ENCODE assay signal across 8 cellular contexts in genomic region chr10:78301891-78302738, GRCh38.
DNase-seq lines count a peak whose midpoint lies in the region; ATAC-seq and TF ChIP-seq lines count a peak whose summit lies in the region.

No MANE protein-coding gene starts in this region.

- H3K4me3 ChIP-seq in HEK293 (ENCODE audit: low read depth, low read length), result no peak overlapping the region

- POLR2A ChIA-PET in HEK293 (lab: Yijun Ruan, JAX), result interaction anchor here (1.0 to 1.4 kb wide), 3 partner anchors 35 to 103 kb away, joined by 3 read pairs; no protein-coding TSS in a partner anchor

- in situ Hi-C loops in ACHN (cut with HindIII; ENCODE audit: low pct_ligation_motif_present, low pct_unique_long_range_greater_than_20kb, low sequenced_read_pairs), result no loop called here

- peak overlapping the region; percentile 77 for H3K27ac Mint-ChIP-seq in activated T-cell treated with anti-CD3 and anti-CD28 coated beads, Interleukin-2, amount 50 U/mL, for 72 hours
- H3K27ac Mint-ChIP-seq in immature natural killer cell, result peak overlapping the region; percentile 97 to 98 (median 98)
- peak overlapping the region; percentile 95 to 96 for H3K27ac Mint-ChIP-seq in stimulated activated naive CD8-positive, alpha-beta T cell treated with anti-CD3 and anti-CD28 coated beads, Interleukin-15, amount 100 ng/mL, for 72 hours

- H3K4me3 Mint-ChIP-seq in activated T-cell treated with anti-CD3 and anti-CD28 coated beads, Interleukin-2, amount 50 U/mL, for 72 hours, result peak overlapping the region; percentile 89 to 92
- H3K4me3 Mint-ChIP-seq in immature natural killer cell, result peak overlapping the region; percentile 92 to 97 (median 94)
- H3K4me3 Mint-ChIP-seq in stimulated activated naive CD8-positive, alpha-beta T cell treated with anti-CD3 and anti-CD28 coated beads, Interleukin-15, amount 100 ng/mL, for 72 hours, result peak overlapping the region; percentile 87 to 96

- no peak for ATAC-seq in activated T-cell treated with anti-CD3 and anti-CD28 coated beads, Interleukin-2, amount 50 U/mL, for 72 hours (replicated peaks in 1 of 2)
- no peak for ATAC-seq in stimulated activated naive CD8-positive, alpha-beta T cell treated with anti-CD3 and anti-CD28 coated beads, Interleukin-15, amount 100 ng/mL, for 72 hours
- ATAC-seq in HG03175 (IDR thresholded peaks at IDR 0.05; ENCODE audit: unreplicated experiment), result no peak

- H3K4me1 ChIP-seq in HEK293 (ENCODE audit: control insufficient read depth, insufficient read depth, low read length), result peaks cover 4% of the 10 kb centered on the region

- peak; percentile 9 for DNase-seq in ACHN
- DNase-seq in activated T-cell treated with anti-CD3 and anti-CD28 coated beads, Interleukin-2, amount 50 U/mL, for 72 hours, result no peak
- no peak for DNase-seq in immature natural killer cell
- DNase-seq in stimulated activated naive CD8-positive, alpha-beta T cell treated with anti-CD3 and anti-CD28 coated beads, Interleukin-15, amount 100 ng/mL, for 72 hours, result no peak
- DNase-seq in KG1 (lab: John Stamatoyannopoulos, UW), result no peak
- DNase-seq in SHP77 treated with DMSO at 0.1 percent for 48 hours (lab: John Stamatoyannopoulos, UW), result no peak

- H3K36me3 ChIP-seq in HEK293 (ENCODE audit: control insufficient read depth in 2 of 2, insufficient read depth in 1 of 2, low read length in 2 of 2), result no peaks in the 10 kb centered on the region

- no peaks in the 10 kb centered on the region for H3K36me3 Mint-ChIP-seq in activated T-cell treated with anti-CD3 and anti-CD28 coated beads, Interleukin-2, amount 50 U/mL, for 72 hours (ENCODE audit: insufficient read depth in 2 of 2)
- H3K36me3 Mint-ChIP-seq in immature natural killer cell, result no peaks in the 10 kb centered on the region

- peak overlapping the region; percentile 80; the same call in 1 of the 2 replicates for H3K27ac ChIP-seq in HEK293 (ENCODE audit: extremely low read depth, low read depth, low read length)

- peaks cover 16% of the 10 kb centered on the region for H3K27me3 Mint-ChIP-seq in activated T-cell treated with anti-CD3 and anti-CD28 coated beads, Interleukin-2, amount 50 U/mL, for 72 hours (ENCODE audit: low read depth)
- H3K27me3 Mint-ChIP-seq in immature natural killer cell (ENCODE audit: low read depth in 3 of 3), result peaks cover 5 to 7% (median 5%) of the 10 kb centered on the region in 3 donors
- peaks cover 9% of the 10 kb centered on the region for H3K27me3 Mint-ChIP-seq in stimulated activated naive CD8-positive, alpha-beta T cell treated with anti-CD3 and anti-CD28 coated beads, Interleukin-15, amount 100 ng/mL, for 72 hours

- CTCF ChIA-PET in HEK293 (lab: Yijun Ruan, JAX), result interaction anchor here (0.6 to 2.2 kb wide), 14 partner anchors 9 to 893 kb away, joined by 3 to 14 read pairs (median 4); no protein-coding TSS in a partner anchor

- peaks cover 9% of the 10 kb centered on the region for H3K4me1 Mint-ChIP-seq in activated T-cell treated with anti-CD3 and anti-CD28 coated beads, Interleukin-2, amount 50 U/mL, for 72 hours (ENCODE audit: low read depth)
- peaks cover 21 to 40% of the 10 kb centered on the region in 2 donors for H3K4me1 Mint-ChIP-seq in immature natural killer cell
- H3K4me1 Mint-ChIP-seq in stimulated activated naive CD8-positive, alpha-beta T cell treated with anti-CD3 and anti-CD28 coated beads, Interleukin-15, amount 100 ng/mL, for 72 hours, result peaks cover 11% of the 10 kb centered on the region

- TF ChIP-seq CTCF in HEK293 (tag by site-specific recombination; IDR thresholded peaks at IDR 0.05), result no peak

- no peaks in the 10 kb centered on the region for H3K9me3 ChIP-seq in HEK293 (ENCODE audit: control insufficient read depth, insufficient read depth, low read depth, low read length)

- H3K9me3 Mint-ChIP-seq in activated T-cell treated with anti-CD3 and anti-CD28 coated beads, Interleukin-2, amount 50 U/mL, for 72 hours, result peaks cover 2% of the 10 kb centered on the region in 2 donors
- no peaks in the 10 kb centered on the region for H3K9me3 Mint-ChIP-seq in immature natural killer cell
- H3K9me3 Mint-ChIP-seq in stimulated activated naive CD8-positive, alpha-beta T cell treated with anti-CD3 and anti-CD28 coated beads, Interleukin-15, amount 100 ng/mL, for 72 hours, result peaks cover 0 to 6% of the 10 kb centered on the region in 2 donors

TF ChIP-seq in HEK293, 187 proteins besides CTCF, POLR2A, EP300 and RAD21:
- TF ChIP-seq ZNF239 (tag by site-specific recombination; IDR thresholded peaks at IDR 0.05), result no peak
- TF ChIP-seq MZF1 (tag by site-specific recombination; IDR thresholded peaks at IDR 0.05; ENCODE audit: borderline replicate concordance), result no peak
- TF ChIP-seq ZNF791 (tag by site-specific recombination; IDR thresholded peaks at IDR 0.05), result no peak
